ENCODE assay signal across 1 cellular context in the genomic region with DNA sequence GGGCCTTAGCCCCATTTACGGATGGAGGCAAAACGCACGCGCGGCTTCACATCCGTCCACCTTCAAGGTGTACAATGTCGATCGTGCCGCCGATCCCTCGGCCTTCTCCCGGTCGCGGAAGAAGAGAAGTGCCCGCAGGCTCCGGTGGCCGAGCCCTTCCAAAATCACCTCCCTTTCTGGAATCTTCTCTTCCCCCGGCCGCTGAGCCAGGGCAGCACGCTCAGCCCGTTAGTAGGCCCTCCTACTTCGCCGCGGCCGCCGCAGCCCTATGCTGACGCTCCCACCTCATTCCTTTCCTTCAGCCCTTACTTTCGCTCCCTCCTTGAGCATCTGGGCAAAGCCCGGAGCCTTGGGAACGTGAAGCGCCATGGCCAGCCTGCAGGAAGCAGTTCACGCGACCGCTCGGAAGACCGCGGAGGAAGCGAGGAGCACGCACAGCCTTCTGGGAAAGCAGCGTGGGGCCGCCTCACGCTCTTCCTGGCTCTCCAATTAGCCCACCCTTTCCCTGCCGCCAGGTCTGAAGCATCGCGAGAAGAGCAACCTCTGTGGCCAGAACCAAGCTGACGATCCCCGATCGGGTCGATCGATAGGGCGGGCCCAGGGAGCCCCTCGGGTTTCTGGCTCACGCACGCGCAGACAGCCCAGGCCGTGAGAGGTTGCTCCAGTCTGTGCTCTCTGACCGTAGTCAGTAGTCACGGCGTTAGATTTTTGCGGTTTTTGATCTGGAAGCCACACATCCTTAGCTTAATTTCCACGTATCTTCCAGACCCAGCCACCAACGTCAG.
TF ChIP-seq lines count a peak whose summit lies in the region.

A gene with protein sequence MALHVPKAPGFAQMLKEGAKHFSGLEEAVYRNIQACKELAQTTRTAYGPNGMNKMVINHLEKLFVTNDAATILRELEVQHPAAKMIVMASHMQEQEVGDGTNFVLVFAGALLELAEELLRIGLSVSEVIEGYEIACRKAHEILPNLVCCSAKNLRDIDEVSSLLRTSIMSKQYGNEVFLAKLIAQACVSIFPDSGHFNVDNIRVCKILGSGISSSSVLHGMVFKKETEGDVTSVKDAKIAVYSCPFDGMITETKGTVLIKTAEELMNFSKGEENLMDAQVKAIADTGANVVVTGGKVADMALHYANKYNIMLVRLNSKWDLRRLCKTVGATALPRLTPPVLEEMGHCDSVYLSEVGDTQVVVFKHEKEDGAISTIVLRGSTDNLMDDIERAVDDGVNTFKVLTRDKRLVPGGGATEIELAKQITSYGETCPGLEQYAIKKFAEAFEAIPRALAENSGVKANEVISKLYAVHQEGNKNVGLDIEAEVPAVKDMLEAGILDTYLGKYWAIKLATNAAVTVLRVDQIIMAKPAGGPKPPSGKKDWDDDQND (minus strand): TSS at position 427 of the 785 bp plus-strand sequence. CDS start 58 bp downstream, at position 369.

TF ChIP-seq in K562, 482 proteins besides CTCF, POLR2A, EP300 and RAD21 (continued from another document and continues in another):
- TF ChIP-seq, protein P1, sequence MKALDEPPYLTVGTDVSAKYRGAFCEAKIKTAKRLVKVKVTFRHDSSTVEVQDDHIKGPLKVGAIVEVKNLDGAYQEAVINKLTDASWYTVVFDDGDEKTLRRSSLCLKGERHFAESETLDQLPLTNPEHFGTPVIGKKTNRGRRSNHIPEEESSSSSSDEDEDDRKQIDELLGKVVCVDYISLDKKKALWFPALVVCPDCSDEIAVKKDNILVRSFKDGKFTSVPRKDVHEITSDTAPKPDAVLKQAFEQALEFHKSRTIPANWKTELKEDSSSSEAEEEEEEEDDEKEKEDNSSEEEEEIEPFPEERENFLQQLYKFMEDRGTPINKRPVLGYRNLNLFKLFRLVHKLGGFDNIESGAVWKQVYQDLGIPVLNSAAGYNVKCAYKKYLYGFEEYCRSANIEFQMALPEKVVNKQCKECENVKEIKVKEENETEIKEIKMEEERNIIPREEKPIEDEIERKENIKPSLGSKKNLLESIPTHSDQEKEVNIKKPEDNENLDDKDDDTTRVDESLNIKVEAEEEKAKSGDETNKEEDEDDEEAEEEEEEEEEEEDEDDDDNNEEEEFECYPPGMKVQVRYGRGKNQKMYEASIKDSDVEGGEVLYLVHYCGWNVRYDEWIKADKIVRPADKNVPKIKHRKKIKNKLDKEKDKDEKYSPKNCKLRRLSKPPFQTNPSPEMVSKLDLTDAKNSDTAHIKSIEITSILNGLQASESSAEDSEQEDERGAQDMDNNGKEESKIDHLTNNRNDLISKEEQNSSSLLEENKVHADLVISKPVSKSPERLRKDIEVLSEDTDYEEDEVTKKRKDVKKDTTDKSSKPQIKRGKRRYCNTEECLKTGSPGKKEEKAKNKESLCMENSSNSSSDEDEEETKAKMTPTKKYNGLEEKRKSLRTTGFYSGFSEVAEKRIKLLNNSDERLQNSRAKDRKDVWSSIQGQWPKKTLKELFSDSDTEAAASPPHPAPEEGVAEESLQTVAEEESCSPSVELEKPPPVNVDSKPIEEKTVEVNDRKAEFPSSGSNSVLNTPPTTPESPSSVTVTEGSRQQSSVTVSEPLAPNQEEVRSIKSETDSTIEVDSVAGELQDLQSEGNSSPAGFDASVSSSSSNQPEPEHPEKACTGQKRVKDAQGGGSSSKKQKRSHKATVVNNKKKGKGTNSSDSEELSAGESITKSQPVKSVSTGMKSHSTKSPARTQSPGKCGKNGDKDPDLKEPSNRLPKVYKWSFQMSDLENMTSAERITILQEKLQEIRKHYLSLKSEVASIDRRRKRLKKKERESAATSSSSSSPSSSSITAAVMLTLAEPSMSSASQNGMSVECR (CRISPR knock-in tag; IDR thresholded peaks at IDR 0.05) = peak; percentile 84
- TF ChIP-seq, protein P2, sequence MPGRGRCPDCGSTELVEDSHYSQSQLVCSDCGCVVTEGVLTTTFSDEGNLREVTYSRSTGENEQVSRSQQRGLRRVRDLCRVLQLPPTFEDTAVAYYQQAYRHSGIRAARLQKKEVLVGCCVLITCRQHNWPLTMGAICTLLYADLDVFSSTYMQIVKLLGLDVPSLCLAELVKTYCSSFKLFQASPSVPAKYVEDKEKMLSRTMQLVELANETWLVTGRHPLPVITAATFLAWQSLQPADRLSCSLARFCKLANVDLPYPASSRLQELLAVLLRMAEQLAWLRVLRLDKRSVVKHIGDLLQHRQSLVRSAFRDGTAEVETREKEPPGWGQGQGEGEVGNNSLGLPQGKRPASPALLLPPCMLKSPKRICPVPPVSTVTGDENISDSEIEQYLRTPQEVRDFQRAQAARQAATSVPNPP (IDR thresholded peaks at IDR 0.05; ENCODE audit: borderline replicate concordance, insufficient read depth, insufficient read length) = no peak
- no peak for TF ChIP-seq ZNF23 (CRISPR knock-in tag; IDR thresholded peaks at IDR 0.05)
- no peak; a peak in 1 of 4 replicates for TF ChIP-seq KDM1A (IDR thresholded peaks at IDR 0.05)
- TF ChIP-seq ZNF232 (CRISPR knock-in tag; IDR thresholded peaks at IDR 0.05) = no peak
- 0 out of 4 replicates have a peak, but pooled peaks of 1 of the 2 experiments have one; percentile 48 for TF ChIP-seq TEAD1 (CRISPR knock-in tag; IDR thresholded peaks at IDR 0.05)
- peak; percentile 85; the same call in 1 of the 2 replicates for TF ChIP-seq ATF7 (IDR thresholded peaks at IDR 0.05)
- TF ChIP-seq RBBP5 (IDR thresholded peaks at IDR 0.05; ENCODE audit: borderline replicate concordance, insufficient read depth, low read length, poor library complexity, severe bottlenecking) = peak; percentile 99
- TF ChIP-seq, protein P3, sequence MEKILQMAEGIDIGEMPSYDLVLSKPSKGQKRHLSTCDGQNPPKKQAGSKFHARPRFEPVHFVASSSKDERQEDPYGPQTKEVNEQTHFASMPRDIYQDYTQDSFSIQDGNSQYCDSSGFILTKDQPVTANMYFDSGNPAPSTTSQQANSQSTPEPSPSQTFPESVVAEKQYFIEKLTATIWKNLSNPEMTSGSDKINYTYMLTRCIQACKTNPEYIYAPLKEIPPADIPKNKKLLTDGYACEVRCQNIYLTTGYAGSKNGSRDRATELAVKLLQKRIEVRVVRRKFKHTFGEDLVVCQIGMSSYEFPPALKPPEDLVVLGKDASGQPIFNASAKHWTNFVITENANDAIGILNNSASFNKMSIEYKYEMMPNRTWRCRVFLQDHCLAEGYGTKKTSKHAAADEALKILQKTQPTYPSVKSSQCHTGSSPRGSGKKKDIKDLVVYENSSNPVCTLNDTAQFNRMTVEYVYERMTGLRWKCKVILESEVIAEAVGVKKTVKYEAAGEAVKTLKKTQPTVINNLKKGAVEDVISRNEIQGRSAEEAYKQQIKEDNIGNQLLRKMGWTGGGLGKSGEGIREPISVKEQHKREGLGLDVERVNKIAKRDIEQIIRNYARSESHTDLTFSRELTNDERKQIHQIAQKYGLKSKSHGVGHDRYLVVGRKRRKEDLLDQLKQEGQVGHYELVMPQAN (IDR thresholded peaks at IDR 0.05; ENCODE audit: borderline replicate concordance) = peak; percentile 94
- TF ChIP-seq NR1H2 (CRISPR knock-in tag; IDR thresholded peaks at IDR 0.05) = no peak
- no peak for TF ChIP-seq ZNF316 (IDR thresholded peaks at IDR 0.05)
- TF ChIP-seq TAF9B (IDR thresholded peaks at IDR 0.05; ENCODE audit: partially characterized antibody) = peak; percentile 84
- TF ChIP-seq POU5F1 (IDR thresholded peaks at IDR 0.05; ENCODE audit: borderline replicate concordance, low read depth, low read length, partially characterized antibody) = peak; percentile 22
- no peak for TF ChIP-seq GABPB2 (CRISPR knock-in tag; conservative IDR thresholded peaks at IDR 0.05)
- TF ChIP-seq ZNF445 (CRISPR knock-in tag; IDR thresholded peaks at IDR 0.05; ENCODE audit: low read depth) = no peak
- TF ChIP-seq PTRF (tag; IDR thresholded peaks at IDR 0.05) = no peak
- no peak for TF ChIP-seq SMARCB1 (IDR thresholded peaks at IDR 0.05; ENCODE audit: insufficient read length, low read depth)
- TF ChIP-seq, protein P4, sequence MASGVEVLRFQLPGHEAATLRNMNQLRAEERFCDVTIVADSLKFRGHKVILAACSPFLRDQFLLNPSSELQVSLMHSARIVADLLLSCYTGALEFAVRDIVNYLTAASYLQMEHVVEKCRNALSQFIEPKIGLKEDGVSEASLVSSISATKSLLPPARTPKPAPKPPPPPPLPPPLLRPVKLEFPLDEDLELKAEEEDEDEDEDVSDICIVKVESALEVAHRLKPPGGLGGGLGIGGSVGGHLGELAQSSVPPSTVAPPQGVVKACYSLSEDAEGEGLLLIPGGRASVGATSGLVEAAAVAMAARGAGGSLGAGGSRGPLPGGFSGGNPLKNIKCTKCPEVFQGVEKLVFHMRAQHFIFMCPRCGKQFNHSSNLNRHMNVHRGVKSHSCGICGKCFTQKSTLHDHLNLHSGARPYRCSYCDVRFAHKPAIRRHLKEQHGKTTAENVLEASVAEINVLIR (CRISPR knock-in tag; IDR thresholded peaks at IDR 0.05) = no peak
- peak; percentile 90; the same call in 1 of the 2 replicates for TF ChIP-seq ESRRA (IDR thresholded peaks at IDR 0.05; ENCODE audit: borderline replicate concordance, low read depth)
- TF ChIP-seq ZFP36 (IDR thresholded peaks at IDR 0.05; ENCODE audit: low read depth, low read length, partially characterized antibody) = peak; percentile 13
- no peak for TF ChIP-seq ZNF668 (CRISPR knock-in tag; IDR thresholded peaks at IDR 0.05)
- TF ChIP-seq ZFP30 (CRISPR knock-in tag; IDR thresholded peaks at IDR 0.05; ENCODE audit: borderline replicate concordance) = no peak
- TF ChIP-seq, protein P5, sequence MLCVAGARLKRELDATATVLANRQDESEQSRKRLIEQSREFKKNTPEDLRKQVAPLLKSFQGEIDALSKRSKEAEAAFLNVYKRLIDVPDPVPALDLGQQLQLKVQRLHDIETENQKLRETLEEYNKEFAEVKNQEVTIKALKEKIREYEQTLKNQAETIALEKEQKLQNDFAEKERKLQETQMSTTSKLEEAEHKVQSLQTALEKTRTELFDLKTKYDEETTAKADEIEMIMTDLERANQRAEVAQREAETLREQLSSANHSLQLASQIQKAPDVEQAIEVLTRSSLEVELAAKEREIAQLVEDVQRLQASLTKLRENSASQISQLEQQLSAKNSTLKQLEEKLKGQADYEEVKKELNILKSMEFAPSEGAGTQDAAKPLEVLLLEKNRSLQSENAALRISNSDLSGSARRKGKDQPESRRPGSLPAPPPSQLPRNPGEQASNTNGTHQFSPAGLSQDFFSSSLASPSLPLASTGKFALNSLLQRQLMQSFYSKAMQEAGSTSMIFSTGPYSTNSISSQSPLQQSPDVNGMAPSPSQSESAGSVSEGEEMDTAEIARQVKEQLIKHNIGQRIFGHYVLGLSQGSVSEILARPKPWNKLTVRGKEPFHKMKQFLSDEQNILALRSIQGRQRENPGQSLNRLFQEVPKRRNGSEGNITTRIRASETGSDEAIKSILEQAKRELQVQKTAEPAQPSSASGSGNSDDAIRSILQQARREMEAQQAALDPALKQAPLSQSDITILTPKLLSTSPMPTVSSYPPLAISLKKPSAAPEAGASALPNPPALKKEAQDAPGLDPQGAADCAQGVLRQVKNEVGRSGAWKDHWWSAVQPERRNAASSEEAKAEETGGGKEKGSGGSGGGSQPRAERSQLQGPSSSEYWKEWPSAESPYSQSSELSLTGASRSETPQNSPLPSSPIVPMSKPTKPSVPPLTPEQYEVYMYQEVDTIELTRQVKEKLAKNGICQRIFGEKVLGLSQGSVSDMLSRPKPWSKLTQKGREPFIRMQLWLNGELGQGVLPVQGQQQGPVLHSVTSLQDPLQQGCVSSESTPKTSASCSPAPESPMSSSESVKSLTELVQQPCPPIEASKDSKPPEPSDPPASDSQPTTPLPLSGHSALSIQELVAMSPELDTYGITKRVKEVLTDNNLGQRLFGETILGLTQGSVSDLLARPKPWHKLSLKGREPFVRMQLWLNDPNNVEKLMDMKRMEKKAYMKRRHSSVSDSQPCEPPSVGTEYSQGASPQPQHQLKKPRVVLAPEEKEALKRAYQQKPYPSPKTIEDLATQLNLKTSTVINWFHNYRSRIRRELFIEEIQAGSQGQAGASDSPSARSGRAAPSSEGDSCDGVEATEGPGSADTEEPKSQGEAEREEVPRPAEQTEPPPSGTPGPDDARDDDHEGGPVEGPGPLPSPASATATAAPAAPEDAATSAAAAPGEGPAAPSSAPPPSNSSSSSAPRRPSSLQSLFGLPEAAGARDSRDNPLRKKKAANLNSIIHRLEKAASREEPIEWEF (CRISPR knock-in tag; IDR thresholded peaks at IDR 0.05) = no peak
- peak; percentile 69 for TF ChIP-seq ZZZ3 (IDR thresholded peaks at IDR 0.05)
- TF ChIP-seq, protein P6, sequence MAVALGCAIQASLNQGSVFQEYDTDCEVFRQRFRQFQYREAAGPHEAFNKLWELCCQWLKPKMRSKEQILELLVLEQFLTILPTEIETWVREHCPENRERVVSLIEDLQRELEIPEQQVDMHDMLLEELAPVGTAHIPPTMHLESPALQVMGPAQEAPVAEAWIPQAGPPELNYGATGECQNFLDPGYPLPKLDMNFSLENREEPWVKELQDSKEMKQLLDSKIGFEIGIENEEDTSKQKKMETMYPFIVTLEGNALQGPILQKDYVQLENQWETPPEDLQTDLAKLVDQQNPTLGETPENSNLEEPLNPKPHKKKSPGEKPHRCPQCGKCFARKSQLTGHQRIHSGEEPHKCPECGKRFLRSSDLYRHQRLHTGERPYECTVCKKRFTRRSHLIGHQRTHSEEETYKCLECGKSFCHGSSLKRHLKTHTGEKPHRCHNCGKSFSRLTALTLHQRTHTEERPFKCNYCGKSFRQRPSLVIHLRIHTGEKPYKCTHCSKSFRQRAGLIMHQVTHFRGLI (CRISPR knock-in tag; IDR thresholded peaks at IDR 0.05) = no peak
- TF ChIP-seq JUNB (CRISPR knock-in tag; conservative IDR thresholded peaks at IDR 0.05) = no peak
- no peak for TF ChIP-seq FOXA1 (IDR thresholded peaks at IDR 0.05; ENCODE audit: borderline replicate concordance)
- TF ChIP-seq ZNF436 (CRISPR knock-in tag; IDR thresholded peaks at IDR 0.05) = no peak
- peak; percentile 94 for TF ChIP-seq ZFX (CRISPR knock-in tag; IDR thresholded peaks at IDR 0.05)
- TF ChIP-seq MAFK (IDR thresholded peaks at IDR 0.05; ENCODE audit: low read length) = no peak
- TF ChIP-seq, protein P7, sequence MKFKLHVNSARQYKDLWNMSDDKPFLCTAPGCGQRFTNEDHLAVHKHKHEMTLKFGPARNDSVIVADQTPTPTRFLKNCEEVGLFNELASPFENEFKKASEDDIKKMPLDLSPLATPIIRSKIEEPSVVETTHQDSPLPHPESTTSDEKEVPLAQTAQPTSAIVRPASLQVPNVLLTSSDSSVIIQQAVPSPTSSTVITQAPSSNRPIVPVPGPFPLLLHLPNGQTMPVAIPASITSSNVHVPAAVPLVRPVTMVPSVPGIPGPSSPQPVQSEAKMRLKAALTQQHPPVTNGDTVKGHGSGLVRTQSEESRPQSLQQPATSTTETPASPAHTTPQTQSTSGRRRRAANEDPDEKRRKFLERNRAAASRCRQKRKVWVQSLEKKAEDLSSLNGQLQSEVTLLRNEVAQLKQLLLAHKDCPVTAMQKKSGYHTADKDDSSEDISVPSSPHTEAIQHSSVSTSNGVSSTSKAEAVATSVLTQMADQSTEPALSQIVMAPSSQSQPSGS (CRISPR knock-in tag; IDR thresholded peaks at IDR 0.05) = no peak
- TF ChIP-seq ZNF766 (CRISPR knock-in tag; conservative IDR thresholded peaks at IDR 0.05) = peak; percentile 96
- TF ChIP-seq, protein P8, sequence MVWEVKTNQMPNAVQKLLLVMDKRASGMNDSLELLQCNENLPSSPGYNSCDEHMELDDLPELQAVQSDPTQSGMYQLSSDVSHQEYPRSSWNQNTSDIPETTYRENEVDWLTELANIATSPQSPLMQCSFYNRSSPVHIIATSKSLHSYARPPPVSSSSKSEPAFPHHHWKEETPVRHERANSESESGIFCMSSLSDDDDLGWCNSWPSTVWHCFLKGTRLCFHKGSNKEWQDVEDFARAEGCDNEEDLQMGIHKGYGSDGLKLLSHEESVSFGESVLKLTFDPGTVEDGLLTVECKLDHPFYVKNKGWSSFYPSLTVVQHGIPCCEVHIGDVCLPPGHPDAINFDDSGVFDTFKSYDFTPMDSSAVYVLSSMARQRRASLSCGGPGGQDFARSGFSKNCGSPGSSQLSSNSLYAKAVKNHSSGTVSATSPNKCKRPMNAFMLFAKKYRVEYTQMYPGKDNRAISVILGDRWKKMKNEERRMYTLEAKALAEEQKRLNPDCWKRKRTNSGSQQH (CRISPR knock-in tag; IDR thresholded peaks at IDR 0.05) = peak; percentile 77; the same call in 1 of the 2 replicates
- TF ChIP-seq ZNF764 (CRISPR knock-in tag; IDR thresholded peaks at IDR 0.05; ENCODE audit: low read depth) = no peak
- TF ChIP-seq THRAP3 (IDR thresholded peaks at IDR 0.05; ENCODE audit: borderline replicate concordance) = no peak
